ENCODE assay signal across 1 cellular context in genomic region chr17:61340431-61340830, GRCh38.
TF ChIP-seq lines count a peak whose summit lies in the region.

No MANE protein-coding gene starts in this region.

TF ChIP-seq in SK-N-SH treated with all-trans-retinoic acid at 6 μM for 48 hours, 23 proteins besides CTCF, POLR2A, EP300 and RAD21 (continued from another document):
- TF ChIP-seq PATZ1 (CRISPR knock-in tag; IDR thresholded peaks at IDR 0.05; ENCODE audit: borderline replicate concordance) (no peak), ZNF70 (CRISPR knock-in tag; IDR thresholded peaks at IDR 0.05) (no peak), CREB5 (CRISPR knock-in tag; IDR thresholded peaks at IDR 0.05; ENCODE audit: low read depth) (no peak)
